ENCODE assay signal across 9 cellular contexts in genomic region chr1:145985502-145986439, GRCh38. TPM values are rescaled to one million over a fixed set of nuclear protein-coding genes. Genes with fewer than 3 reads are reported as not detected.
DNase-seq lines count a peak whose midpoint lies in the region; FAIRE-seq and TF ChIP-seq lines count a peak whose summit lies in the region.
"Had no signal": no experiment of that assay in that cellular context is flagged by ENCODE, and none has a peak within 500 bp of the region (broad histone marks: within the 10 kb centered on the region; RNA-seq: fewer than 3 reads in every experiment).

No MANE protein-coding gene starts in this region.

- 38 to 40% methylated on average over 15 of the region's 15 CpGs for WGBS in GM23248 (ENCODE audit: low coverage in 1 of 2, low lambda C conversion rate in 2 of 2, missing lambda C conversion rate in 2 of 2), 2 experiments

- H3K79me2 ChIP-seq in GM23248 (ENCODE audit: insufficient read depth) (no peaks in the 10 kb centered on the region), astrocyte (ENCODE audit: insufficient read depth, low read length) (no peaks in the 10 kb centered on the region), keratinocyte (ENCODE audit: control insufficient read depth, insufficient read depth, low read length) (no peaks in the 10 kb centered on the region)

- H2AFZ ChIP-seq in GM23248 (peak overlapping the region; percentile 87), astrocyte (ENCODE audit: low read depth, low read length) (peak overlapping the region; percentile 62), keratinocyte (ENCODE audit: control insufficient read depth, low read length) (peak overlapping the region; percentile 83)

- no peaks in the 10 kb centered on the region for H3K9me3 Mint-ChIP-seq in astrocyte (ENCODE audit: unreplicated experiment)

- DNase-seq in GM23248 (peak; percentile 54), NCI-H226 (peak; percentile 38), astrocyte (ENCODE audit: low read depth) (peak; percentile 44), keratinocyte (ENCODE audit: low read depth, low spot score) (no peak), substantia nigra (lab: John Stamatoyannopoulos, UW) (peak in 6 of 49 donors; percentile 11 to 77 (median 34)), DMS114 treated with DMSO at 0.1 percent for 48 hours (lab: John Stamatoyannopoulos, UW; ENCODE audit: unreplicated experiment) (no peak), hippocampal formation (lab: John Stamatoyannopoulos, UW) (no peak)
- DNase-seq in stimulated activated CD4-positive, alpha-beta T cell treated with anti-CD3 and anti-CD28 coated beads, Interleukin-1b, Interleukin-23, amount 100 ng/mL, for 48 hours = no peak

- dilution Hi-C loops in keratinocyte (cut with MboI; ENCODE audit: extremely low pct_ligation_motif_present, low sequenced_read_pairs) = no loop called here

- H3K9me3 ChIP-seq in GM23248 (ENCODE audit: low read depth) (no peaks in the 10 kb centered on the region), astrocyte (ENCODE audit: insufficient read depth, low read depth, low read length) (no peaks in the 10 kb centered on the region), keratinocyte (ENCODE audit: control insufficient read depth, low read depth, low read length) (no peaks in the 10 kb centered on the region)

- H3K36me3 ChIP-seq in GM23248 (ENCODE audit: low read depth) (no peaks in the 10 kb centered on the region), astrocyte (ENCODE audit: insufficient read depth, low read length) (no peaks in the 10 kb centered on the region), keratinocyte (ENCODE audit: control insufficient read depth in 2 of 2, extremely low read depth in 1 of 2, insufficient read depth in 2 of 2, low read length in 2 of 2) (no peaks in the 10 kb centered on the region)

- H3K4me3 Mint-ChIP-seq in astrocyte (ENCODE audit: unreplicated experiment) = peak overlapping the region; percentile 75

- TF ChIP-seq CTCF in astrocyte (IDR thresholded peaks at IDR 0.05; ENCODE audit: insufficient read depth, low read depth, low read length) (no peak), keratinocyte (optimal IDR thresholded peaks at IDR 0.05 in 1 of 3, IDR thresholded peaks at IDR 0.05 in 1 of 3, conservative IDR thresholded peaks at IDR 0.05 in 1 of 3; ENCODE audit: extremely low read depth in 1 of 3, insufficient read depth in 2 of 3, low read length in 3 of 3) (no peak)

- no peaks in the 10 kb centered on the region for H3K9me1 ChIP-seq in keratinocyte (ENCODE audit: control insufficient read depth, extremely low read depth, insufficient read depth, low read length)

- H3K9ac ChIP-seq in GM23248 (peak overlapping the region; percentile 29; the same call in 1 of the 2 replicates), astrocyte (ENCODE audit: low read length) (no peak overlapping the region), keratinocyte (ENCODE audit: control insufficient read depth, extremely low read depth, insufficient read depth, low read length) (peak overlapping the region; percentile 14)

- peaks cover 19% of the 10 kb centered on the region for H3K4me1 Mint-ChIP-seq in astrocyte (ENCODE audit: low read depth, unreplicated experiment)

- H3K4me3 ChIP-seq in GM23248 (peak overlapping the region; percentile 54; the same call in 1 of the 2 replicates), astrocyte (ENCODE audit: insufficient read depth, low read depth, low read length) (no peak overlapping the region), keratinocyte (ENCODE audit: control insufficient read depth in 2 of 3, extremely low read depth in 1 of 3, insufficient read depth in 2 of 3, low read depth in 1 of 3, low read length in 3 of 3) (peak overlapping the region in 2 of 3 experiments; percentile 4 to 18)
- H3K4me3 ChIP-seq: SK-N-MC had no signal

- no peaks in the 10 kb centered on the region for H3K9me2 ChIP-seq in GM23248 (ENCODE audit: insufficient read depth)

- H3K4me1 ChIP-seq in GM23248 (ENCODE audit: insufficient read depth) = peaks cover 13% of the 10 kb centered on the region
- peaks cover 12% of the 10 kb centered on the region for H3K4me1 ChIP-seq in astrocyte (ENCODE audit: insufficient read depth, low read length)
- peaks cover 30% of the 10 kb centered on the region for H3K4me1 ChIP-seq in keratinocyte (ENCODE audit: control insufficient read depth, extremely low read depth, insufficient read depth, low read length)

- H4K20me1 ChIP-seq in GM23248 (ENCODE audit: insufficient read depth) = no peaks in the 10 kb centered on the region
- H4K20me1 ChIP-seq in astrocyte (ENCODE audit: insufficient read depth, low read length) = no peaks in the 10 kb centered on the region
- H4K20me1 ChIP-seq in keratinocyte (ENCODE audit: control insufficient read depth, extremely low read depth, insufficient read depth, low read length) = no peaks in the 10 kb centered on the region

- peaks cover 24% of the 10 kb centered on the region for H3F3A ChIP-seq in GM23248 (ENCODE audit: insufficient read depth)

- no peaks in the 10 kb centered on the region for H3K27me3 Mint-ChIP-seq in astrocyte (ENCODE audit: low read depth, unreplicated experiment)

- H3K27ac Mint-ChIP-seq in astrocyte (ENCODE audit: unreplicated experiment) = peak overlapping the region; percentile 80

- H3K4me2 ChIP-seq in GM23248 (ENCODE audit: unreplicated experiment) = peak overlapping the region; percentile 79
- peak overlapping the region; percentile 50 for H3K4me2 ChIP-seq in astrocyte (ENCODE audit: low read length)
- H3K4me2 ChIP-seq in keratinocyte (ENCODE audit: control insufficient read depth, extremely low read depth, insufficient read depth, low read depth, low read length) = peak overlapping the region; percentile 69

- in situ Hi-C loops in GM23248 (cut with MboI) = no loop called here

- H3K27ac ChIP-seq in GM23248 (peak overlapping the region; percentile 52), astrocyte (ENCODE audit: low read depth, low read length) (no peak overlapping the region), keratinocyte (ENCODE audit: control insufficient read depth, insufficient read depth, low read length) (peak overlapping the region; percentile 42), substantia nigra (ENCODE audit: low read depth, low read length, poor library complexity, severe bottlenecking) (peak overlapping the region; percentile 58)
- H3K27ac ChIP-seq: SK-N-MC had no signal

- FAIRE-seq in astrocyte (lab: Jason Lieb, UNC) (no peak), keratinocyte (lab: Jason Lieb, UNC) (no peak)

- H3K27me3 ChIP-seq in GM23248 (replicated peaks; ENCODE audit: insufficient read depth) (no peaks in the 10 kb centered on the region), astrocyte (ENCODE audit: insufficient read depth, low read length) (no peaks in the 10 kb centered on the region), keratinocyte (ENCODE audit: control insufficient read depth, extremely low read depth, insufficient read depth, low read length) (no peaks in the 10 kb centered on the region)

- H3K36me3 Mint-ChIP-seq in astrocyte (ENCODE audit: low read depth, unreplicated experiment) = no peaks in the 10 kb centered on the region

RNA-seq across cellular contexts. Expression of gene TXNIP, which starts 10.6 kb away (rescaled TPM):
- total RNA-seq in GM23248 (2014; rRNA removed; shearing (Covaris generic)) = 221 and 263 TPM in 2 replicates
- polyA plus RNA-seq in GM23248 (2016; fragmentation: Nextera tagmentation; extraction: Ambion mirVana) (169 and 180 TPM in 2 replicates), keratinocyte (89.7 to 165 TPM (median 159 TPM) in 3 replicates)
- total RNA-seq in astrocyte = 157 and 217 TPM in 2 replicates
- polyA plus RNA-seq in keratinocyte (2011; ENCODE audit: low read depth) = 41.9 TPM
- 55.4 and 104 TPM in 2 replicates for polyA plus RNA-seq in keratinocyte (2011; cell fraction: cytosol; rRNA removed)
- 156 and 196 TPM in 2 replicates for polyA plus RNA-seq in keratinocyte (2011; cell fraction: nucleus; rRNA removed)
- 39.4 and 112 TPM in 2 replicates for polyA plus RNA-seq in keratinocyte (2012; ENCODE audit: low replicate concordance)
- polyA minus RNA-seq in keratinocyte = 115 to 413 TPM (median 186 TPM) in 3 replicates
- 82.9 TPM for polyA minus RNA-seq in keratinocyte (2011; cell fraction: cytosol; rRNA and poly(A)+ RNA removed)
- polyA minus RNA-seq in keratinocyte (2011; cell fraction: nucleus; rRNA and poly(A)+ RNA removed) = 106 and 162 TPM in 2 replicates

RNA-seq across cellular contexts. Expression of gene POLR3GL, which starts 21.3 kb away (rescaled TPM):
- 17.4 and 24.2 TPM in 2 replicates for total RNA-seq in GM23248 (2014; rRNA removed; shearing (Covaris generic))
- polyA plus RNA-seq in GM23248 (2016; fragmentation: Nextera tagmentation; extraction: Ambion mirVana) = 34.7 and 37.9 TPM in 2 replicates
- total RNA-seq in astrocyte = 19.2 and 20.5 TPM in 2 replicates
- polyA plus RNA-seq in keratinocyte = 8.1 to 14.0 TPM (median 10.0 TPM) in 3 replicates
- 8.0 TPM for polyA plus RNA-seq in keratinocyte (2011; ENCODE audit: low read depth)
- polyA plus RNA-seq in keratinocyte (2011; cell fraction: cytosol; rRNA removed) = 11.0 and 11.3 TPM in 2 replicates
- 6.8 and 8.9 TPM in 2 replicates for polyA plus RNA-seq in keratinocyte (2011; cell fraction: nucleus; rRNA removed)
- polyA plus RNA-seq in keratinocyte (2012; ENCODE audit: low replicate concordance) = 9.6 and 16.1 TPM in 2 replicates
- 3.7 to 6.9 TPM (median 4.3 TPM) in 3 replicates for polyA minus RNA-seq in keratinocyte
- polyA minus RNA-seq in keratinocyte (2011; cell fraction: cytosol; rRNA and poly(A)+ RNA removed) = 5.8 TPM
- 1.9 and 3.1 TPM in 2 replicates for polyA minus RNA-seq in keratinocyte (2011; cell fraction: nucleus; rRNA and poly(A)+ RNA removed)

RNA-seq across cellular contexts. Expression of gene ANKRD34A, which starts 21.4 kb away (rescaled TPM):
- total RNA-seq in GM23248 (2014; rRNA removed; shearing (Covaris generic)) = 0.25 and 1.3 TPM in 2 replicates
- 1.9 and 2.3 TPM in 2 replicates for polyA plus RNA-seq in GM23248 (2016; fragmentation: Nextera tagmentation; extraction: Ambion mirVana)
- total RNA-seq in astrocyte = 5.8 and 6.3 TPM in 2 replicates
- polyA plus RNA-seq in keratinocyte = 0.53 to 0.83 TPM (median 0.66 TPM) in 3 replicates
- not detected for polyA plus RNA-seq in keratinocyte (2011; ENCODE audit: low read depth)
- 0.46 and 0.81 TPM in 2 replicates for polyA plus RNA-seq in keratinocyte (2011; cell fraction: cytosol; rRNA removed)
- polyA plus RNA-seq in keratinocyte (2011; cell fraction: nucleus; rRNA removed) = 1.5 and 1.6 TPM in 2 replicates
- polyA plus RNA-seq in keratinocyte (2012; ENCODE audit: low replicate concordance) = 0.20 and 0.78 TPM in 2 replicates
- polyA minus RNA-seq in keratinocyte = 0.29 to 1.9 TPM (median 0.40 TPM) in 3 replicates
- 1.7 TPM for polyA minus RNA-seq in keratinocyte (2011; cell fraction: cytosol; rRNA and poly(A)+ RNA removed)
- polyA minus RNA-seq in keratinocyte (2011; cell fraction: nucleus; rRNA and poly(A)+ RNA removed) = 0.47 and 0.95 TPM in 2 replicates

RNA-seq across cellular contexts. Expression of gene LIX1L, which starts 28.0 kb away (rescaled TPM):
- 26.1 and 36.5 TPM in 2 replicates for total RNA-seq in GM23248 (2014; rRNA removed; shearing (Covaris generic))
- polyA plus RNA-seq in GM23248 (2016; fragmentation: Nextera tagmentation; extraction: Ambion mirVana) (18.3 TPM in 2 replicates), keratinocyte (9.2 to 26.4 TPM (median 20.0 TPM) in 3 replicates)
- total RNA-seq in astrocyte = 35.4 and 37.2 TPM in 2 replicates
- polyA plus RNA-seq in keratinocyte (2011; ENCODE audit: low read depth) = 0.77 TPM
- 16.8 and 21.1 TPM in 2 replicates for polyA plus RNA-seq in keratinocyte (2011; cell fraction: cytosol; rRNA removed)
- 12.9 and 13.4 TPM in 2 replicates for polyA plus RNA-seq in keratinocyte (2011; cell fraction: nucleus; rRNA removed)
- 2.4 and 9.0 TPM in 2 replicates for polyA plus RNA-seq in keratinocyte (2012; ENCODE audit: low replicate concordance)
- polyA minus RNA-seq in keratinocyte = 10.7 to 17.8 TPM (median 16.1 TPM) in 3 replicates
- 18.8 TPM for polyA minus RNA-seq in keratinocyte (2011; cell fraction: cytosol; rRNA and poly(A)+ RNA removed)
- 5.2 and 8.9 TPM in 2 replicates for polyA minus RNA-seq in keratinocyte (2011; cell fraction: nucleus; rRNA and poly(A)+ RNA removed)

RNA-seq across cellular contexts. Expression of gene HJV, which starts 35.8 kb away (rescaled TPM):
- total RNA-seq in GM23248 (2014; rRNA removed; shearing (Covaris generic)) = not detected in 2 replicates
- polyA plus RNA-seq in GM23248 (2016; fragmentation: Nextera tagmentation; extraction: Ambion mirVana) = not detected in 2 replicates
- total RNA-seq in astrocyte = not detected in 2 replicates
- polyA plus RNA-seq in keratinocyte = 0.04 TPM in 1 of 3 replicates, not detected in the others
- not detected for polyA plus RNA-seq in keratinocyte (2011; ENCODE audit: low read depth)
- not detected in 2 replicates for polyA plus RNA-seq in keratinocyte (2011; cell fraction: cytosol; rRNA removed)
- polyA plus RNA-seq in keratinocyte (2011; cell fraction: nucleus; rRNA removed) = not detected in 2 replicates
- polyA plus RNA-seq in keratinocyte (2012; ENCODE audit: low replicate concordance) = not detected in 2 replicates
- polyA minus RNA-seq in keratinocyte = not detected in 3 replicates
- not detected for polyA minus RNA-seq in keratinocyte (2011; cell fraction: cytosol; rRNA and poly(A)+ RNA removed)
- polyA minus RNA-seq in keratinocyte (2011; cell fraction: nucleus; rRNA and poly(A)+ RNA removed) = not detected in 2 replicates

Comparison
In these comparisons a context has a peak if more than half of its experiments do, and no peak if none do; other contexts are left out.
1. DNase-seq: peak in GM23248 (single experiment), NCI-H226 (single experiment) and astrocyte (single experiment); none in keratinocyte (single experiment), DMS114 treated with DMSO at 0.1 percent for 48 hours (single experiment), hippocampal formation (0 of 2) and stimulated activated CD4-positive, alpha-beta T cell treated with anti-CD3 and anti-CD28 coated beads, Interleukin-1b, Interleukin-23, amount 100 ng/mL, for 48 hours (single experiment).
2. Peak in every context shown above with its lines, with median percentiles within 50 percentile points of each other: H2AFZ ChIP-seq and H3K4me2 ChIP-seq.